18 cellular contexts compared by ENCODE assay signal in genomic region chr7:25860882-25861228, GRCh38.
DNase-seq lines count a peak whose midpoint lies in the region; ATAC-seq, FAIRE-seq and TF ChIP-seq lines count a peak whose summit lies in the region.
"Had no signal": no experiment of that assay in that cellular context is flagged by ENCODE, and none has a peak within 500 bp of the region (broad histone marks: within the 10 kb centered on the region; RNA-seq: fewer than 3 reads in every experiment).

No MANE protein-coding gene starts in this region.

- peaks cover 20% of the 10 kb centered on the region for H3K9me3 Mint-ChIP-seq in activated CD4-positive, alpha-beta T cell treated with anti-CD3 and anti-CD28 coated beads, Interleukin-2, amount 10 ng/mL, durations not matched to agents 7 days and 5 days
- H3K9me3 Mint-ChIP-seq in T-cell, result peaks cover 0 to 16% (median 7%) of the 10 kb centered on the region in 3 donors
- no peaks in the 10 kb centered on the region for H3K9me3 Mint-ChIP-seq in nephron progenitor cell
- H3K9me3 Mint-ChIP-seq: HFFc6 had no signal

- peaks cover 44% of the 10 kb centered on the region for H3K4me1 Mint-ChIP-seq in activated CD4-positive, alpha-beta T cell treated with anti-CD3 and anti-CD28 coated beads, Interleukin-2, amount 10 ng/mL, durations not matched to agents 7 days and 5 days
- H3K4me1 Mint-ChIP-seq in T-cell (peaks cover 15 to 23% (median 17%) of the 10 kb centered on the region in 3 donors), nephron progenitor cell (peaks cover 14% of the 10 kb centered on the region)

- POLR2A ChIA-PET in activated CD4-positive, alpha-beta T cell treated with anti-CD3 and anti-CD28 coated beads, Interleukin-2, amount 10 ng/mL, durations not matched to agents 7 days and 5 days (lab: Charles Lee), result no interaction called here
- POLR2A ChIA-PET in T-cell (lab: Charles Lee), result no interaction called here

- DNase-seq in activated CD4-positive, alpha-beta T cell treated with anti-CD3 and anti-CD28 coated beads, Interleukin-2, amount 10 ng/mL, durations not matched to agents 7 days and 5 days, result no peak
- DNase-seq in activated CD4-positive, alpha-beta T cell treated with anti-CD3 and anti-CD28 coated beads, Interleukin-2, amount 50 U/mL, for 48 hours, result no peak
- no peak for DNase-seq in HL-60 (ENCODE audit: low read depth in 1 of 2, low spot score in 1 of 2)
- DNase-seq in T-cell, result no peak
- peak; percentile 25 for DNase-seq in nephron progenitor cell
- no peak for DNase-seq in HuH-7 (ENCODE audit: low spot score)
- DNase-seq in HK-2 (ENCODE audit: unreplicated experiment), result no peak
- no peak for DNase-seq in frontal cortex (ENCODE audit: low spot score in 2 of 2)
- DNase-seq: activated CD4-positive, CD25-positive, alpha-beta regulatory T cell; body of pancreas; cortex of kidney; foreskin keratinocyte; HFFc6; left lung; pancreas; sigmoid colon had no signal

- H3K36me3 Mint-ChIP-seq in activated CD4-positive, alpha-beta T cell treated with anti-CD3 and anti-CD28 coated beads, Interleukin-2, amount 10 ng/mL, durations not matched to agents 7 days and 5 days (ENCODE audit: low read depth), result peaks cover 11% of the 10 kb centered on the region
- H3K36me3 Mint-ChIP-seq in T-cell, result peaks cover 4% of the 10 kb centered on the region
- no peaks in the 10 kb centered on the region for H3K36me3 Mint-ChIP-seq in nephron progenitor cell (ENCODE audit: low read depth)

- TF ChIP-seq CTCF in HL-60 (IDR thresholded peaks at IDR 0.05; ENCODE audit: insufficient read depth, low read length), result no peak
- no peak for TF ChIP-seq CTCF in nephron progenitor cell (IDR thresholded peaks at IDR 0.05)

- no peaks in the 10 kb centered on the region for H3K27me3 ChIP-seq in HL-60 (ENCODE audit: insufficient read depth, poor library complexity, severe bottlenecking)

- CTCF ChIA-PET in activated CD4-positive, alpha-beta T cell treated with anti-CD3 and anti-CD28 coated beads, Interleukin-2, amount 10 ng/mL, durations not matched to agents 7 days and 5 days (lab: Charles Lee), result interaction anchor here (0.7 to 1.8 kb wide), 2 partner anchors 32 to 1381 kb away, joined by 3 to 4 read pairs; no protein-coding TSS in a partner anchor
- CTCF ChIA-PET in T-cell (lab: Charles Lee), result no interaction called here

- H3K27ac Mint-ChIP-seq in activated CD4-positive, alpha-beta T cell treated with anti-CD3 and anti-CD28 coated beads, Interleukin-2, amount 10 ng/mL, durations not matched to agents 7 days and 5 days, result no peak overlapping the region
- peak overlapping the region; percentile 28 to 51 for H3K27ac Mint-ChIP-seq in T-cell
- no peak overlapping the region for H3K27ac Mint-ChIP-seq in nephron progenitor cell

- no peak for ATAC-seq in T-cell (replicated peaks in 1 of 4)
- ATAC-seq: activated naive CD4-positive, alpha-beta T cell treated with anti-CD3 and anti-CD28 coated beads, Interleukin-2, amount 50 U/mL, for 72 hours; body of pancreas; foreskin keratinocyte; left lung; pancreas; Right ventricle myocardium inferior had no signal

- peak overlapping the region; percentile 76 for H3K4me3 Mint-ChIP-seq in activated CD4-positive, alpha-beta T cell treated with anti-CD3 and anti-CD28 coated beads, Interleukin-2, amount 10 ng/mL, durations not matched to agents 7 days and 5 days
- H3K4me3 Mint-ChIP-seq in T-cell (no peak overlapping the region), nephron progenitor cell (no peak overlapping the region)

- no peak for FAIRE-seq in frontal cortex (lab: Jason Lieb, UNC)
- FAIRE-seq: pancreas had no signal

- H3K27ac ChIP-seq in HL-60 (replicated peaks), result peak overlapping the region; percentile 80
- H3K27ac ChIP-seq: body of pancreas, foreskin keratinocyte, left lung, pancreas had no signal

- peaks cover 33% of the 10 kb centered on the region for H3K27me3 Mint-ChIP-seq in activated CD4-positive, alpha-beta T cell treated with anti-CD3 and anti-CD28 coated beads, Interleukin-2, amount 10 ng/mL, durations not matched to agents 7 days and 5 days
- peaks cover 11 to 34% of the 10 kb centered on the region in 2 donors for H3K27me3 Mint-ChIP-seq in T-cell
- peaks cover 36% of the 10 kb centered on the region for H3K27me3 Mint-ChIP-seq in nephron progenitor cell (ENCODE audit: low read depth, poor library complexity)

- no peak overlapping the region for H3K4me3 ChIP-seq in HL-60 (replicated peaks; ENCODE audit: insufficient read depth, low read length)
- H3K4me3 ChIP-seq: body of pancreas, left lung, pancreas had no signal

Comparison
In these comparisons a context has a peak if more than half of its experiments do, and no peak if none do; other contexts are left out.
1. H3K27ac Mint-ChIP-seq: peak in T-cell (2 of 2); none in activated CD4-positive, alpha-beta T cell treated with anti-CD3 and anti-CD28 coated beads, Interleukin-2, amount 10 ng/mL, durations not matched to agents 7 days and 5 days (single experiment) and nephron progenitor cell (single experiment).